8 cellular contexts compared by ENCODE assay signal in genomic region chr2:165698621-165698946, GRCh38.
DNase-seq lines count a peak whose midpoint lies in the region; ATAC-seq, FAIRE-seq and TF ChIP-seq lines count a peak whose summit lies in the region.

No MANE protein-coding gene starts in this region.

- H3K36me3 ChIP-seq in bronchial epithelial cell (ENCODE audit: control insufficient read depth, insufficient read depth, low read length), result no peaks in the 10 kb centered on the region

- no peak overlapping the region for H3K4me3 ChIP-seq in bronchial epithelial cell (ENCODE audit: low read depth, low read length)

- peak; percentile 56 for TF ChIP-seq CTCF in bronchial epithelial cell (IDR thresholded peaks at IDR 0.05; ENCODE audit: insufficient read depth, low read length, severe bottlenecking)

- DNase-seq in ELR (ENCODE audit: low read depth) (peak; percentile 56), NCI-H748 (lab: John Stamatoyannopoulos, UW; ENCODE audit: unreplicated experiment) (peak; percentile 89), bronchial epithelial cell (ENCODE audit: low read depth) (peak; percentile 66), kidney glomerular epithelial cell (lab: John Stamatoyannopoulos, UW) (peak; percentile 57), NK-92 (lab: John Stamatoyannopoulos, UW; ENCODE audit: unreplicated experiment) (no peak)
- DNase-seq in activated T-cell treated with anti-CD3 and anti-CD28 coated beads, Interleukin-2, amount 50 U/mL, for 1 hour, result no peak

- ATAC-seq in GM21381 (IDR thresholded peaks at IDR 0.05; ENCODE audit: unreplicated experiment) (peak; percentile 80), HG03575 (IDR thresholded peaks at IDR 0.05; ENCODE audit: extremely low read depth, insufficient number of reproducible peaks, low FRiP score, unreplicated experiment) (peak; percentile 89)

- FAIRE-seq in bronchial epithelial cell (lab: Jason Lieb, UNC), result no peak

- H3K27me3 ChIP-seq in bronchial epithelial cell (ENCODE audit: control insufficient read depth, insufficient read depth, low read length), result no peaks in the 10 kb centered on the region

Comparison
In these comparisons a context has a peak if more than half of its experiments do, and no peak if none do; other contexts are left out.
1. DNase-seq: peak in ELR (single experiment), NCI-H748 (single experiment), bronchial epithelial cell (single experiment) and kidney glomerular epithelial cell (single experiment); none in activated T-cell treated with anti-CD3 and anti-CD28 coated beads, Interleukin-2, amount 50 U/mL, for 1 hour (single experiment) and NK-92 (single experiment).